ENCODE assay signal across 2 cellular contexts in the genomic region with DNA sequence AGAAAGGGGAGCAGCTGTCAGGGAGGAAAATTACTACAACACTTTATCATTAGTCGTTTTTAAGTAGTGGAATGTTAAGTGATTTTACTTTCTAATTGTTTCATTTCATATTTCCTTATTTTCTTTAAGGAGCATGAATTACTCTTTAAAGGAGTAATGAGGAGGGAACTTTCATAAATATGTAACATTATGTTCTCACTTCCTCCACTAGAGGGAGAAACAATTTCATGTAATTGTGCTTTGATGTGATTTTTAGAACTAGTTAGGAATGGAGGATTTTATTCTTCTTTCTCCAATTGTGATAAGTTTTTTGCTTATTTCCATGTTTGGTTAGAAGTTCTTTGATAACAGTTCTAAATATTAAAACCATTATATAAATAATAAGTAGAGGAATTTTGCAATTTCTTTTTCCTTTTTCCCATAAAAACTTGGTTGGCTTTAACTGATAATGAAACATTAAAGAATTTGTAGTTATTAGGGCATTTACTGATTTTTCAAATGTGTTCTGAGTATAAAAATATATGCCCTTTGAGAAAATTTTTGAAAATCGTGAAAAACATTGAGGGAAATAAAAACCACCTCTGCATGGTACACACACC.
TF ChIP-seq lines count a peak whose summit lies in the region.

No MANE protein-coding gene starts in this region.

TF ChIP-seq in GM23338, 12 proteins besides CTCF, POLR2A, EP300 and RAD21 (continues in another document):
- TF ChIP-seq ZNF331 (CRISPR knock-in tag; IDR thresholded peaks at IDR 0.05; ENCODE audit: low read depth) (no peak), EZH2 (IDR thresholded peaks at IDR 0.05; ENCODE audit: low read depth, unreplicated experiment) (no peak), ETS1 (IDR thresholded peaks at IDR 0.05) (no peak), CREB1 (CRISPR knock-in tag; IDR thresholded peaks at IDR 0.05; ENCODE audit: low read depth) (no peak), JUNB (IDR thresholded peaks at IDR 0.05; ENCODE audit: unreplicated experiment) (no peak), ZNF114 (CRISPR knock-in tag; IDR thresholded peaks at IDR 0.05) (no peak), POLR2AphosphoS5 (IDR thresholded peaks at IDR 0.05; ENCODE audit: low read depth) (no peak), NANOG (IDR thresholded peaks at IDR 0.05; ENCODE audit: borderline replicate concordance) (no peak), STAT1 (IDR thresholded peaks at IDR 0.05; ENCODE audit: unreplicated experiment) (no peak), EZH2phosphoT487 (IDR thresholded peaks at IDR 0.05; ENCODE audit: unreplicated experiment) (no peak)
- TF ChIP-seq, protein P1, sequence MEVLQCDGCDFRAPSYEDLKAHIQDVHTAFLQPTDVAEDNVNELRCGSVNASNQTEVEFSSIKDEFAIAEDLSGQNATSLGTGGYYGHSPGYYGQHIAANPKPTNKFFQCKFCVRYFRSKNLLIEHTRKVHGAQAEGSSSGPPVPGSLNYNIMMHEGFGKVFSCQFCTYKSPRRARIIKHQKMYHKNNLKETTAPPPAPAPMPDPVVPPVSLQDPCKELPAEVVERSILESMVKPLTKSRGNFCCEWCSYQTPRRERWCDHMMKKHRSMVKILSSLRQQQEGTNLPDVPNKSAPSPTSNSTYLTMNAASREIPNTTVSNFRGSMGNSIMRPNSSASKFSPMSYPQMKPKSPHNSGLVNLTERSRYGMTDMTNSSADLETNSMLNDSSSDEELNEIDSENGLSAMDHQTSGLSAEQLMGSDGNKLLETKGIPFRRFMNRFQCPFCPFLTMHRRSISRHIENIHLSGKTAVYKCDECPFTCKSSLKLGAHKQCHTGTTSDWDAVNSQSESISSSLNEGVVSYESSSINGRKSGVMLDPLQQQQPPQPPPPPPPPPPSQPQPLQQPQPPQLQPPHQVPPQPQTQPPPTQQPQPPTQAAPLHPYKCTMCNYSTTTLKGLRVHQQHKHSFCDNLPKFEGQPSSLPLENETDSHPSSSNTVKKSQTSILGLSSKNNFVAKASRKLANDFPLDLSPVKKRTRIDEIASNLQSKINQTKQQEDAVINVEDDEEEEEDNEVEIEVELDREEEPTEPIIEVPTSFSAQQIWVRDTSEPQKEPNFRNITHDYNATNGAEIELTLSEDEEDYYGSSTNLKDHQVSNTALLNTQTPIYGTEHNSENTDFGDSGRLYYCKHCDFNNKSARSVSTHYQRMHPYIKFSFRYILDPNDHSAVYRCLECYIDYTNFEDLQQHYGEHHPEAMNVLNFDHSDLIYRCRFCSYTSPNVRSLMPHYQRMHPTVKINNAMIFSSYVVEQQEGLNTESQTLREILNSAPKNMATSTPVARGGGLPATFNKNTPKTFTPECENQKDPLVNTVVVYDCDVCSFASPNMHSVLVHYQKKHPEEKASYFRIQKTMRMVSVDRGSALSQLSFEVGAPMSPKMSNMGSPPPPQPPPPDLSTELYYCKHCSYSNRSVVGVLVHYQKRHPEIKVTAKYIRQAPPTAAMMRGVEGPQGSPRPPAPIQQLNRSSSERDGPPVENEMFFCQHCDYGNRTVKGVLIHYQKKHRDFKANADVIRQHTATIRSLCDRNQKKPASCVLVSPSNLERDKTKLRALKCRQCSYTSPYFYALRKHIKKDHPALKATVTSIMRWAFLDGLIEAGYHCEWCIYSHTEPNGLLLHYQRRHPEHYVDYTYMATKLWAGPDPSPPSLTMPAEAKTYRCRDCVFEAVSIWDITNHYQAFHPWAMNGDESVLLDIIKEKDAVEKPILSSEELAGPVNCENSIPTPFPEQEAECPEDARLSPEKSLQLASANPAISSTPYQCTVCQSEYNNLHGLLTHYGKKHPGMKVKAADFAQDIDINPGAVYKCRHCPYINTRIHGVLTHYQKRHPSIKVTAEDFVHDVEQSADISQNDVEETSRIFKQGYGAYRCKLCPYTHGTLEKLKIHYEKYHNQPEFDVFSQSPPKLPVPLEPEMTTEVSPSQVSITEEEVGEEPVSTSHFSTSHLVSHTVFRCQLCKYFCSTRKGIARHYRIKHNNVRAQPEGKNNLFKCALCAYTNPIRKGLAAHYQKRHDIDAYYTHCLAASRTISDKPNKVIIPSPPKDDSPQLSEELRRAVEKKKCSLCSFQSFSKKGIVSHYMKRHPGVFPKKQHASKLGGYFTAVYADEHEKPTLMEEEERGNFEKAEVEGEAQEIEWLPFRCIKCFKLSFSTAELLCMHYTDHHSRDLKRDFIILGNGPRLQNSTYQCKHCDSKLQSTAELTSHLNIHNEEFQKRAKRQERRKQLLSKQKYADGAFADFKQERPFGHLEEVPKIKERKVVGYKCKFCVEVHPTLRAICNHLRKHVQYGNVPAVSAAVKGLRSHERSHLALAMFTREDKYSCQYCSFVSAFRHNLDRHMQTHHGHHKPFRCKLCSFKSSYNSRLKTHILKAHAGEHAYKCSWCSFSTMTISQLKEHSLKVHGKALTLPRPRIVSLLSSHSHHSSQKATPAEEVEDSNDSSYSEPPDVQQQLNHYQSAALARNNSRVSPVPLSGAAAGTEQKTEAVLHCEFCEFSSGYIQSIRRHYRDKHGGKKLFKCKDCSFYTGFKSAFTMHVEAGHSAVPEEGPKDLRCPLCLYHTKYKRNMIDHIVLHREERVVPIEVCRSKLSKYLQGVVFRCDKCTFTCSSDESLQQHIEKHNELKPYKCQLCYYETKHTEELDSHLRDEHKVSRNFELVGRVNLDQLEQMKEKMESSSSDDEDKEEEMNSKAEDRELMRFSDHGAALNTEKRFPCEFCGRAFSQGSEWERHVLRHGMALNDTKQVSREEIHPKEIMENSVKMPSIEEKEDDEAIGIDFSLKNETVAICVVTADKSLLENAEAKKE (CRISPR knock-in tag; IDR thresholded peaks at IDR 0.05), result no peak

TF ChIP-seq in H1, 55 proteins besides CTCF, POLR2A, EP300 and RAD21:
- no peak for TF ChIP-seq CREB1 (IDR thresholded peaks at IDR 0.05)
- no peak for TF ChIP-seq JUND (IDR thresholded peaks at IDR 0.05; ENCODE audit: low read length)
- TF ChIP-seq BCL11A (IDR thresholded peaks at IDR 0.05; ENCODE audit: low read depth in 2 of 2, low read length in 2 of 2), result no peak
- no peak for TF ChIP-seq EZH2 (IDR thresholded peaks at IDR 0.05; ENCODE audit: low read depth, low read length, severe bottlenecking)
- TF ChIP-seq TAF7 (optimal IDR thresholded peaks at IDR 0.05; ENCODE audit: borderline replicate concordance, low read depth, low read length), result no peak
- TF ChIP-seq KDM1A (IDR thresholded peaks at IDR 0.05; ENCODE audit: borderline replicate concordance, low read length), result no peak
- no peak for TF ChIP-seq ATF2 (IDR thresholded peaks at IDR 0.05; ENCODE audit: low read length)
- TF ChIP-seq TAF1 (IDR thresholded peaks at IDR 0.05; ENCODE audit: low read depth, low read length), result no peak
- no peak for TF ChIP-seq SIX5 (IDR thresholded peaks at IDR 0.05; ENCODE audit: low read depth, low read length)
- no peak for TF ChIP-seq RXRA (IDR thresholded peaks at IDR 0.05; ENCODE audit: insufficient read depth, low read depth, low read length)
- TF ChIP-seq PHF8 (conservative IDR thresholded peaks at IDR 0.05; ENCODE audit: low read depth, low read length), result no peak
- no peak for TF ChIP-seq SP1 (IDR thresholded peaks at IDR 0.05; ENCODE audit: low read depth, low read length)
- no peak for TF ChIP-seq HDAC6 (IDR thresholded peaks at IDR 0.05; ENCODE audit: low read depth, low read length)
- no peak for TF ChIP-seq CBX8 (IDR thresholded peaks at IDR 0.05; ENCODE audit: borderline replicate concordance, low read depth, low read length)
- no peak for TF ChIP-seq MAX (IDR thresholded peaks at IDR 0.05)
- TF ChIP-seq CHD2 (IDR thresholded peaks at IDR 0.05; ENCODE audit: low read length), result no peak
- TF ChIP-seq CTBP2 (IDR thresholded peaks at IDR 0.05; ENCODE audit: borderline replicate concordance, insufficient read depth, insufficient read length, low read length), result no peak
- TF ChIP-seq POU5F1 (IDR thresholded peaks at IDR 0.05; ENCODE audit: low read depth, low read length), result no peak
- TF ChIP-seq SUZ12 (IDR thresholded peaks at IDR 0.05; ENCODE audit: low read length), result no peak
- no peak for TF ChIP-seq CBX5 (IDR thresholded peaks at IDR 0.05; ENCODE audit: low read depth, low read length)
